ENCODE assay signal across 19 cellular contexts in the genomic region with DNA sequence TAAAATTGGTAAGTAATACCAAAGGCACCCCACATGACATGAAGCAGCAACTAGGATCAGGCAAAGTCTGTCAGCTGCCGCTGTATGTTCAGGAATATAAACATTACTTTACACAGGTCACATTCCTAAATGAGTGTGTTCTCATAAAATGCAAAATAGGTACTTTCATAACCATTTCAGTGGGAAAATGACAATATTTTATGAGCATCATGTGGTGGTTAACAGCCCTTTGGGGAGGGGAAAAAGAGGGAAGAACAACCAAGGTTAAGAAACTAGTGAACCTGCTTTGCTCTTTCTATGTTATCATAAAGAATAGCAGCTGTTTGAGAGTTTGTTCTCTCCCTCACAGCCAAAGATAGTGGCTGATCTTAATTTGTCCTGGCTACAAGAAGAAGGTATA.
A peak's percentile ranks its signal among the peaks of the same experiment; 100 is the strongest.
DNase-seq lines count a peak whose midpoint lies in the region; ATAC-seq and TF ChIP-seq lines count a peak whose summit lies in the region.
"Had no signal": no experiment of that assay in that cellular context is flagged by ENCODE, and none has a peak within 500 bp of the region (broad histone marks: within the 10 kb centered on the region; RNA-seq: fewer than 3 reads in every experiment).

No MANE protein-coding gene starts in this region.

- no peak overlapping the region for H3K4me3 Mint-ChIP-seq in glutamatergic neuron (ENCODE audit: unreplicated experiment)
- H3K4me3 Mint-ChIP-seq: activated naive CD8-positive, alpha-beta T cell; CD14-positive monocyte; T-helper 17 cell had no signal

- H3F3A ChIP-seq in PC-9 (ENCODE audit: insufficient read depth, low read depth) = peaks cover 5% of the 10 kb centered on the region

- TF ChIP-seq CTCF in PC-9 (conservative IDR thresholded peaks at IDR 0.05) (no peak), glutamatergic neuron (IDR thresholded peaks at IDR 0.05; ENCODE audit: partially characterized antibody, unreplicated experiment) (no peak)

- H2AFZ ChIP-seq in PC-9 = no peak overlapping the region

- peaks cover 26% of the 10 kb centered on the region for H3K4me1 Mint-ChIP-seq in glutamatergic neuron (ENCODE audit: low read depth, unreplicated experiment)
- H3K4me1 Mint-ChIP-seq: CD14-positive monocyte, T-helper 17 cell had no signal

- intact Hi-C loops in PC-9 (cut with micrococcal nuclease; ENCODE audit: unreplicated experiment) = no loop called here

- no peak overlapping the region for H3K4me3 ChIP-seq in PC-9
- H3K4me3 ChIP-seq: esophagus muscularis mucosa, ovary, right lobe of liver had no signal

- DNase-seq in HEK293T (ENCODE audit: extremely low spot score) = no peak
- no peak for DNase-seq in PC-9
- no peak for DNase-seq in glutamatergic neuron
- DNase-seq in renal cortical epithelial cell (ENCODE audit: low read depth) = peak; percentile 7
- no peak for DNase-seq in stimulated activated CD4-positive, alpha-beta T cell treated with anti-CD3 and anti-CD28 coated beads, Interleukin-4, amount 100 ng/mL, for 1 hour
- no peak for DNase-seq in activated gamma-delta T cell (lab: John Stamatoyannopoulos, UW)
- DNase-seq: kidney, NCI-H1694 treated with DMSO at 0.1 percent for 48 hours, NCI-H774, ovary, right lobe of liver, Right ventricle myocardium superior, T-helper 17 cell, WERI-Rb-1 had no signal

- ATAC-seq in GM18505 (IDR thresholded peaks at IDR 0.05; ENCODE audit: unreplicated experiment) = no peak
- ATAC-seq: right lobe of liver, T-helper 17 cell had no signal

- H3K36me3 Mint-ChIP-seq in glutamatergic neuron (ENCODE audit: unreplicated experiment) = no peaks in the 10 kb centered on the region
- H3K36me3 Mint-ChIP-seq: activated naive CD8-positive, alpha-beta T cell; CD14-positive monocyte had no signal

- CTCF ChIA-PET in HEK293T (lab: Yijun Ruan, JAX) = interaction anchor here (1.7 kb wide), 1 partner anchor 59 kb away, joined by 4 read pairs; no protein-coding TSS in a partner anchor
- CTCF ChIA-PET in PC-9 (lab: Charles Lee) = no interaction called here

- TF ChIP-seq POLR2A in GM18505 (IDR thresholded peaks at IDR 0.05; ENCODE audit: borderline replicate concordance, extremely low read depth, insufficient read depth, insufficient read length) = no peak

- no peaks in the 10 kb centered on the region for H3K27me3 Mint-ChIP-seq in glutamatergic neuron (ENCODE audit: unreplicated experiment)

- peaks cover 3% of the 10 kb centered on the region; the same call in 1 of the 2 replicates for H4K20me1 ChIP-seq in PC-9 (ENCODE audit: insufficient read depth)

- H3K9me3 ChIP-seq in PC-9 (ENCODE audit: insufficient read depth, low read depth) = no peaks in the 10 kb centered on the region
- H3K9me3 ChIP-seq: esophagus muscularis mucosa, ovary, right lobe of liver had no signal

- H3K27ac Mint-ChIP-seq in glutamatergic neuron (ENCODE audit: unreplicated experiment) = peak overlapping the region; percentile 41
- H3K27ac Mint-ChIP-seq: activated naive CD8-positive, alpha-beta T cell; CD14-positive monocyte; T-helper 17 cell had no signal

- no TSS peak for BruUV-seq in PC-9 (replicated peaks; lab: Mats Ljungman, UMichigan)

- POLR2A ChIA-PET in HEK293T (lab: Yijun Ruan, JAX) (no interaction called here), PC-9 (lab: Charles Lee; ENCODE audit: unreplicated experiment) (no interaction called here)

- H3K9me2 ChIP-seq in PC-9 (ENCODE audit: insufficient read depth) = no peaks in the 10 kb centered on the region

- peaks cover 65% of the 10 kb centered on the region for H3K79me2 ChIP-seq in PC-9 (ENCODE audit: low read depth)

- peak overlapping the region; percentile 52 for H3K4me2 ChIP-seq in PC-9

- peak overlapping the region; percentile 37; the same call in 1 of the 2 replicates for H3K27ac ChIP-seq in PC-9
- H3K27ac ChIP-seq: esophagus muscularis mucosa, HL-60, ovary, right lobe of liver, WERI-Rb-1 had no signal

- H3K36me3 ChIP-seq in PC-9 (ENCODE audit: low read depth) = peaks cover 11% of the 10 kb centered on the region
- H3K36me3 ChIP-seq: ovary, right lobe of liver had no signal

- H3K27me3 ChIP-seq in PC-9 (ENCODE audit: insufficient read depth, low read depth) = no peaks in the 10 kb centered on the region
- H3K27me3 ChIP-seq: esophagus muscularis mucosa, ovary, right lobe of liver had no signal

- no peaks in the 10 kb centered on the region for H3K9me3 Mint-ChIP-seq in glutamatergic neuron (ENCODE audit: unreplicated experiment)
- H3K9me3 Mint-ChIP-seq: CD14-positive monocyte had no signal

- peaks cover 29% of the 10 kb centered on the region for H3K4me1 ChIP-seq in PC-9 (replicated peaks; ENCODE audit: insufficient read depth)
- H3K4me1 ChIP-seq: right lobe of liver had no signal

TF ChIP-seq in HEK293T, 16 proteins besides CTCF, POLR2A, EP300 and RAD21:
- no peak for TF ChIP-seq L3MBTL2 (conservative IDR thresholded peaks at IDR 0.05)
- TF ChIP-seq, protein P1, sequence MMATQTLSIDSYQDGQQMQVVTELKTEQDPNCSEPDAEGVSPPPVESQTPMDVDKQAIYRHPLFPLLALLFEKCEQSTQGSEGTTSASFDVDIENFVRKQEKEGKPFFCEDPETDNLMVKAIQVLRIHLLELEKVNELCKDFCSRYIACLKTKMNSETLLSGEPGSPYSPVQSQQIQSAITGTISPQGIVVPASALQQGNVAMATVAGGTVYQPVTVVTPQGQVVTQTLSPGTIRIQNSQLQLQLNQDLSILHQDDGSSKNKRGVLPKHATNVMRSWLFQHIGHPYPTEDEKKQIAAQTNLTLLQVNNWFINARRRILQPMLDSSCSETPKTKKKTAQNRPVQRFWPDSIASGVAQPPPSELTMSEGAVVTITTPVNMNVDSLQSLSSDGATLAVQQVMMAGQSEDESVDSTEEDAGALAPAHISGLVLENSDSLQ (IDR thresholded peaks at IDR 0.05) = 0 out of 2 replicates have a peak, but pooled peaks have one; percentile 26
